28 cellular contexts compared by ENCODE assay signal in genomic region chr4:183211533-183211932, GRCh38.
"Had no signal": no experiment of that assay in that cellular context is flagged by ENCODE, and none has a peak within 500 bp of the region (broad histone marks: within the 10 kb centered on the region; RNA-seq: fewer than 3 reads in every experiment).

No MANE protein-coding gene starts in this region.

- H3K27me3 ChIP-seq: breast epithelium, cardiac muscle cell, colonic mucosa, esophagus squamous epithelium, gastroesophageal sphincter, heart right ventricle had no signal

- H3K4me3 Mint-ChIP-seq: activated CD4-positive, alpha-beta memory T cell treated with anti-CD3 and anti-CD28 coated beads, Interleukin-2, amount 10 ng/mL, durations not matched to agents 7 days and 5 days; activated CD4-positive, alpha-beta T cell treated with anti-CD3 and anti-CD28 coated beads, Interleukin-2, amount 10 ng/mL, durations not matched to agents 7 days and 5 days; activated naive CD4-positive, alpha-beta T cell treated with anti-CD3 and anti-CD28 coated beads, Interleukin-2, amount 50 U/mL, for 24 hours; activated naive CD8-positive, alpha-beta T cell treated with anti-CD3 and anti-CD28 coated beads for 36 hours; activated T-cell treated with anti-CD3 and anti-CD28 coated beads, Interleukin-2, amount 50 U/mL, for 4 hours; activated T-helper 17 cell treated with anti-CD3 and anti-CD28 coated beads, Interleukin-2, amount 50 U/mL, for 72 hours; brain had no signal

- H3K27me3 Mint-ChIP-seq: activated naive CD4-positive, alpha-beta T cell treated with anti-CD3 and anti-CD28 coated beads, Interleukin-2, amount 50 U/mL, for 24 hours; activated T-helper 17 cell treated with anti-CD3 and anti-CD28 coated beads, Interleukin-2, amount 50 U/mL, for 72 hours; brain had no signal

- DNase-seq: activated CD4-positive, alpha-beta memory T cell treated with anti-CD3 and anti-CD28 coated beads, Interleukin-2, amount 10 ng/mL, durations not matched to agents 7 days and 5 days; activated CD4-positive, alpha-beta T cell treated with anti-CD3 and anti-CD28 coated beads for 1 hour; activated CD4-positive, alpha-beta T cell treated with anti-CD3 and anti-CD28 coated beads for 4 hours; activated CD4-positive, alpha-beta T cell treated with anti-CD3 and anti-CD28 coated beads, Interleukin-2, amount 10 ng/mL, durations not matched to agents 7 days and 5 days; activated CD4-positive, alpha-beta T cell treated with anti-CD3 and anti-CD28 coated beads, Interleukin-2, amount 50 U/mL, for 4 hours; activated CD8-positive, alpha-beta memory T cell treated with anti-CD3 and anti-CD28 coated beads for 24 hours; activated effector memory CD4-positive, alpha-beta T cell treated with Interleukin-2 at 50 U/mL for 16 hours; activated gamma-delta T cell treated with Interleukin-2 at 50 U/mL for 16 hours; activated naive CD4-positive, alpha-beta T cell treated with Interleukin-2 at 50 U/mL for 16 hours; activated naive CD8-positive, alpha-beta T cell treated with anti-CD3 and anti-CD28 coated beads for 36 hours; activated T-cell treated with anti-CD3 and anti-CD28 coated beads, Interleukin-2, amount 50 U/mL, for 4 hours; amygdala; aorta; central memory CD4-positive, alpha-beta T cell; cerebellar nuclear complex; colonic mucosa; effector CD8-positive, alpha-beta T cell; esophagus squamous epithelium; foreskin melanocyte; heart right ventricle; T-helper 2 cell had no signal

- H3K9me3 Mint-ChIP-seq: activated CD4-positive, alpha-beta memory T cell treated with anti-CD3 and anti-CD28 coated beads, Interleukin-2, amount 10 ng/mL, durations not matched to agents 7 days and 5 days; activated CD4-positive, alpha-beta T cell treated with anti-CD3 and anti-CD28 coated beads, Interleukin-2, amount 10 ng/mL, durations not matched to agents 7 days and 5 days; activated naive CD4-positive, alpha-beta T cell treated with anti-CD3 and anti-CD28 coated beads, Interleukin-2, amount 50 U/mL, for 24 hours; activated naive CD8-positive, alpha-beta T cell treated with anti-CD3 and anti-CD28 coated beads for 36 hours; activated T-cell treated with anti-CD3 and anti-CD28 coated beads, Interleukin-2, amount 50 U/mL, for 4 hours; activated T-helper 17 cell treated with anti-CD3 and anti-CD28 coated beads, Interleukin-2, amount 50 U/mL, for 72 hours; brain had no signal

- H3K27ac ChIP-seq: breast epithelium, cardiac muscle cell, colonic mucosa, epithelial cell of prostate, esophagus squamous epithelium, gastroesophageal sphincter, heart right ventricle had no signal

- H3K4me1 ChIP-seq: breast epithelium, colonic mucosa, esophagus squamous epithelium, gastroesophageal sphincter had no signal

- ATAC-seq: activated T-cell treated with anti-CD3 and anti-CD28 coated beads, Interleukin-2, amount 50 U/mL, for 4 hours; activated T-helper 17 cell treated with anti-CD3 and anti-CD28 coated beads, Interleukin-2, amount 50 U/mL, for 72 hours; gastroesophageal sphincter; heart right ventricle had no signal

- H3K27ac Mint-ChIP-seq: activated CD4-positive, alpha-beta memory T cell treated with anti-CD3 and anti-CD28 coated beads, Interleukin-2, amount 10 ng/mL, durations not matched to agents 7 days and 5 days; activated CD4-positive, alpha-beta T cell treated with anti-CD3 and anti-CD28 coated beads, Interleukin-2, amount 10 ng/mL, durations not matched to agents 7 days and 5 days; activated naive CD4-positive, alpha-beta T cell treated with anti-CD3 and anti-CD28 coated beads, Interleukin-2, amount 50 U/mL, for 24 hours; activated naive CD8-positive, alpha-beta T cell treated with anti-CD3 and anti-CD28 coated beads for 36 hours; activated T-helper 17 cell treated with anti-CD3 and anti-CD28 coated beads, Interleukin-2, amount 50 U/mL, for 72 hours; brain had no signal

- H3K4me1 Mint-ChIP-seq: activated CD4-positive, alpha-beta memory T cell treated with anti-CD3 and anti-CD28 coated beads, Interleukin-2, amount 10 ng/mL, durations not matched to agents 7 days and 5 days; activated CD4-positive, alpha-beta T cell treated with anti-CD3 and anti-CD28 coated beads, Interleukin-2, amount 10 ng/mL, durations not matched to agents 7 days and 5 days; activated naive CD4-positive, alpha-beta T cell treated with anti-CD3 and anti-CD28 coated beads, Interleukin-2, amount 50 U/mL, for 24 hours; activated naive CD8-positive, alpha-beta T cell treated with anti-CD3 and anti-CD28 coated beads for 36 hours; activated T-helper 17 cell treated with anti-CD3 and anti-CD28 coated beads, Interleukin-2, amount 50 U/mL, for 72 hours had no signal

- H3K9me3 ChIP-seq: breast epithelium, colonic mucosa, esophagus squamous epithelium, gastroesophageal sphincter, heart right ventricle had no signal

- H3K36me3 Mint-ChIP-seq: activated naive CD8-positive, alpha-beta T cell treated with anti-CD3 and anti-CD28 coated beads for 36 hours had no signal
